In the genomic region with DNA sequence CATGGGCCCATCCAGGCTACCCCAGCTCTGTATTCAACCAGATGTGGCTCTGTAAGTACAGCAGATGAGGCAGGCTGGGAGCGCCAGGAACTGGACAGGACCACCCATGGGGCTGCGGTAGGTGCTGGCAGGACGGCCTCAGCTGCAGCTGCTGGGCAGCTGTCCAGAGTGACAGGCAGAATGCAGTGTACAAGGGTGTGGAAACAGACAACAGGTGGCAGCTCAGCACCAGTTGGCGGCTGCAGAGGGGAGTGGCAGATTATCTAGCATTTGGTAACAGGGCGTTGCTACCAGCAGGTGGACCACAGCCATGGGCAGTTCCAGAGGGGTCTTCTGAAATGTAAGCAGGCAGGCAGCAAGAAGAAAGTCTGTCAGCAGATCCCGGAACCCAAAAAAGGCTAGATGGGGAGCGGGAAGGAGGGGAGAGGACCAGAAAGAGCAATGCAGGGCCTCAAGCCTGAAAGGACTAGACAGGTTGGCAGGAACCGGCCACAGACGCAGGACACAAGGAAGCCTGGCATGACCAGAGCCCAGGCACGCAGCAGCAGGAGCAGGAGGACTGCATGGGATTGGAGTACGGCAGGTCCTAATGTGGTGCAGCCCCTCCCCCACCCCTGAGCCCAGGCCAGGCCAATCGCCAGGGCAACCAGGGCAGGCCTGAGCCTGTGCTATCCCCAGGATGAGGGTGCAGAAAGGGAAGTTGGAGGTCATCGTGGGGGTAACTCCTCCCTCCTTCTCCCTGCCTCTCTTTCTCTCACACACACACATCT, we compare ENCODE assay signal across 10 cellular contexts. TPM values are rescaled to one million over a fixed set of nuclear protein-coding genes. Genes with fewer than 3 reads are reported as not detected.
A peak's percentile ranks its signal among the peaks of the same experiment; 100 is the strongest.
DNase-seq lines count a peak whose midpoint lies in the region; ATAC-seq and TF ChIP-seq lines count a peak whose summit lies in the region.
"Had no signal": no experiment of that assay in that cellular context is flagged by ENCODE, and none has a peak within 500 bp of the region (broad histone marks: within the 10 kb centered on the region; RNA-seq: fewer than 3 reads in every experiment).

No MANE protein-coding gene starts in this region.

- H3K9me3 ChIP-seq in RWPE2 (ENCODE audit: severe bottlenecking) (no peaks in the 10 kb centered on the region), tibial nerve (no peaks in the 10 kb centered on the region)

- H3K27ac ChIP-seq in RWPE2 (ENCODE audit: poor library complexity, severe bottlenecking): no peak overlapping the region
- H3K27ac ChIP-seq in tibial nerve: peak overlapping the region in 3 of 4 donors; percentile 34 to 69 (median 67)

- DNase-seq in NCI-H345 (lab: John Stamatoyannopoulos, UW): peak; percentile 25
- no peak for DNase-seq in NCI-H345 treated with DMSO at 0.1 percent for 48 hours (lab: John Stamatoyannopoulos, UW; ENCODE audit: unreplicated experiment)
- DNase-seq in RWPE2 (ENCODE audit: low spot score): no peak
- DNase-seq in left ventricle myocardium superior: peak; percentile 83
- peak; percentile 59 to 73 for DNase-seq in tibial nerve (ENCODE audit: low spot score in 2 of 2)
- no peak for DNase-seq in stimulated activated CD4-positive, alpha-beta T cell treated with anti-CD3 and anti-CD28 coated beads, Interleukin-15, amount 100 ng/mL, for 24 hours
- no peak for DNase-seq in SIG-M5 treated with dmso at 0.1 percent for 504 hours (lab: John Stamatoyannopoulos, UW; ENCODE audit: unreplicated experiment)
- DNase-seq in stimulated activated CD4-positive, alpha-beta T cell treated with anti-CD3 and anti-CD28 coated beads, Interleukin-2, amount 100 ng/mL, for 24 hours: no peak
- DNase-seq: cerebellar nuclear complex, substantia nigra had no signal

- no peak for TF ChIP-seq POLR2A in tibial nerve (IDR thresholded peaks at IDR 0.05)

- no peak overlapping the region for H3K4me3 ChIP-seq in RWPE2 (ENCODE audit: severe bottlenecking)
- H3K4me3 ChIP-seq in tibial nerve: no peak overlapping the region

- WGBS in tibial nerve, 2 donors: 53 to 64% methylated on average over 12 to 13 of the region's 13 CpGs

- H3K36me3 ChIP-seq in RWPE2 (ENCODE audit: low read depth) (no peaks in the 10 kb centered on the region), tibial nerve (no peaks in the 10 kb centered on the region)

- intact Hi-C loops in left ventricle myocardium superior (cut with micrococcal nuclease): no loop called here

- H3K27me3 ChIP-seq in RWPE2 (ENCODE audit: insufficient read depth, poor library complexity, severe bottlenecking) (no peaks in the 10 kb centered on the region), tibial nerve (no peaks in the 10 kb centered on the region)

- peak in 1 of 2 donors; percentile 67 for TF ChIP-seq EP300 in tibial nerve (IDR thresholded peaks at IDR 0.05)

- ATAC-seq in RWPE2 (ENCODE audit: low read depth) (peak; percentile 53), left ventricle myocardium superior (peak; percentile 91)

- TF ChIP-seq CTCF in RWPE2 (IDR thresholded peaks at IDR 0.05; ENCODE audit: poor library complexity, severe bottlenecking) (no peak), tibial nerve (IDR thresholded peaks at IDR 0.05) (no peak)

- H3K4me1 ChIP-seq in RWPE2 (ENCODE audit: insufficient read depth, poor library complexity, severe bottlenecking) (no peaks in the 10 kb centered on the region), tibial nerve (peaks cover 0 to 23% (median 8%) of the 10 kb centered on the region in 4 donors)

RNA-seq across cellular contexts. Expression of a gene that starts 24.7 kb away (rescaled TPM):
- total RNA-seq in left ventricle myocardium superior: 77.1 TPM
- 100 to 1,000 TPM; 155 to 328 (median 200) TPM for total RNA-seq in tibial nerve

Comparison
In these comparisons a context has a peak if more than half of its experiments do, and no peak if none do; other contexts are left out.
1. DNase-seq: peak in NCI-H345 (single experiment), left ventricle myocardium superior (single experiment) and tibial nerve (2 of 2); none in NCI-H345 treated with DMSO at 0.1 percent for 48 hours (single experiment), RWPE2 (single experiment), stimulated activated CD4-positive, alpha-beta T cell treated with anti-CD3 and anti-CD28 coated beads, Interleukin-15, amount 100 ng/mL, for 24 hours (single experiment), SIG-M5 treated with dmso at 0.1 percent for 504 hours (single experiment) and stimulated activated CD4-positive, alpha-beta T cell treated with anti-CD3 and anti-CD28 coated beads, Interleukin-2, amount 100 ng/mL, for 24 hours (0 of 2).